5 cellular contexts compared by ENCODE assay signal in the genomic region with DNA sequence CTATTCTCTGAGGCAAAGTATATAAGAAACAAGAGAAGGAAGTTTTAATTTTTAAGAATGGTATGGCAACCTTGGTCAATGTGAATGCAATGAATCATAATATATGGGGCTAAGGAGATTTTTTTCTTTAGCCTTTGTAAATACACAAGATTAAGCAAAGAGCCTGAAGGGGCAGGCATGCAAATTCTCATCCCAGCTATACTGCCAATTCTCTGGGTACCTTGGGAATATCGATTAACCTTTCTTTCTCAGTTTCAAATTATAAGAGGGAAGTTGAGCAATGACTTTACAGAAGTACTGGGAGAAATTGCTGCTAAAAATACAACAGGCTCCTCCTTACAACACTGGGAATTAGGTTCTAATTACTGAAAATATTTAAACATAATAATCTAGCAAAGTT.
"Had no signal": no experiment of that assay in that cellular context is flagged by ENCODE, and none has a peak within 500 bp of the region (broad histone marks: within the 10 kb centered on the region; RNA-seq: fewer than 3 reads in every experiment).

No MANE protein-coding gene starts in this region.

- ATAC-seq: GM23338, K562 had no signal

- H2AFZ ChIP-seq: GM23338 had no signal

- H3K4me2 ChIP-seq: GM23338 had no signal

- H3K4me3 ChIP-seq: GM23338, K562 had no signal

- DNase-seq: H9, HCEC 1CT, IMR-90 had no signal
